Comparison of ENCODE assay signal across 17 cellular contexts in genomic region chr14:37669242-37669641, GRCh38.
"Had no signal": no experiment of that assay in that cellular context is flagged by ENCODE, and none has a peak within 500 bp of the region (broad histone marks: within the 10 kb centered on the region; RNA-seq: fewer than 3 reads in every experiment).

No MANE protein-coding gene starts in this region.

- H3K9me3 ChIP-seq: pancreas, thyroid gland had no signal

- H3K27ac ChIP-seq: cardiac muscle cell, pancreas, thyroid gland had no signal

- H3K4me1 ChIP-seq: pancreas, thyroid gland had no signal

- ATAC-seq: activated naive CD8-positive, alpha-beta T cell treated with anti-CD3 and anti-CD28 coated beads, Interleukin-2, amount 50 U/mL, for 24 hours; left colon; natural killer cell treated with Interleukin-12 subunit alpha and Interleukin-12 subunit beta and Interleukin-15 and Interleukin-18, amount 100 ng/mL, for 72 hours; pancreas; right cardiac atrium had no signal

- H3K4me3 ChIP-seq: cardiac muscle cell, pancreas, thyroid gland had no signal

- DNase-seq: activated CD4-positive, alpha-beta T cell treated with anti-CD3 and anti-CD28 coated beads for 4 hours; activated CD4-positive, alpha-beta T cell treated with anti-CD3 and anti-CD28 coated beads, Interleukin-2, amount 50 U/mL, for 48 hours; activated CD4-positive, CD25-positive, alpha-beta regulatory T cell; activated gamma-delta T cell; activated naive CD4-positive, alpha-beta T cell treated with anti-CD3 and anti-CD28 coated beads, Interleukin-2, amount 50 U/mL, for 16 hours; activated naive CD8-positive, alpha-beta T cell treated with anti-CD3 and anti-CD28 coated beads, Interleukin-2, amount 50 U/mL, for 24 hours; left colon; pancreas; right cardiac atrium; stimulated activated CD4-positive, alpha-beta T cell treated with anti-CD3 and anti-CD28 coated beads, Interleukin-12 subunit alpha, Interleukin-12 subunit beta, amount 100 ng/mL, for 4 hours; substantia nigra; thyroid gland had no signal

- H3K27me3 Mint-ChIP-seq: activated naive CD8-positive, alpha-beta T cell treated with anti-CD3 and anti-CD28 coated beads, Interleukin-2, amount 50 U/mL, for 24 hours; memory B cell; natural killer cell treated with Interleukin-12 subunit alpha and Interleukin-12 subunit beta and Interleukin-15 and Interleukin-18, amount 100 ng/mL, for 72 hours; stimulated activated naive CD8-positive, alpha-beta T cell treated with anti-CD3 and anti-CD28 coated beads, Interleukin-15, Interleukin-2, amounts not matched to agents 100 ng/mL and 50 ng/mL, for 24 hours had no signal

- H3K4me3 Mint-ChIP-seq: activated naive CD8-positive, alpha-beta T cell treated with anti-CD3 and anti-CD28 coated beads, Interleukin-2, amount 50 U/mL, for 24 hours; memory B cell; natural killer cell treated with Interleukin-12 subunit alpha and Interleukin-12 subunit beta and Interleukin-15 and Interleukin-18, amount 100 ng/mL, for 72 hours; stimulated activated naive CD8-positive, alpha-beta T cell treated with anti-CD3 and anti-CD28 coated beads, Interleukin-15, Interleukin-2, amounts not matched to agents 100 ng/mL and 50 ng/mL, for 24 hours had no signal

- H3K27ac Mint-ChIP-seq: activated naive CD8-positive, alpha-beta T cell treated with anti-CD3 and anti-CD28 coated beads, Interleukin-2, amount 50 U/mL, for 24 hours; memory B cell; natural killer cell treated with Interleukin-12 subunit alpha and Interleukin-12 subunit beta and Interleukin-15 and Interleukin-18, amount 100 ng/mL, for 72 hours; stimulated activated naive CD8-positive, alpha-beta T cell treated with anti-CD3 and anti-CD28 coated beads, Interleukin-15, Interleukin-2, amounts not matched to agents 100 ng/mL and 50 ng/mL, for 24 hours had no signal

- H3K36me3 Mint-ChIP-seq: memory B cell; natural killer cell treated with Interleukin-12 subunit alpha and Interleukin-12 subunit beta and Interleukin-15 and Interleukin-18, amount 100 ng/mL, for 72 hours had no signal

- FAIRE-seq: keratinocyte, pancreas had no signal

- H3K4me1 Mint-ChIP-seq: activated naive CD8-positive, alpha-beta T cell treated with anti-CD3 and anti-CD28 coated beads, Interleukin-2, amount 50 U/mL, for 24 hours; memory B cell had no signal
